Comparison of ENCODE assay signal across 1 cellular context in the genomic region with DNA sequence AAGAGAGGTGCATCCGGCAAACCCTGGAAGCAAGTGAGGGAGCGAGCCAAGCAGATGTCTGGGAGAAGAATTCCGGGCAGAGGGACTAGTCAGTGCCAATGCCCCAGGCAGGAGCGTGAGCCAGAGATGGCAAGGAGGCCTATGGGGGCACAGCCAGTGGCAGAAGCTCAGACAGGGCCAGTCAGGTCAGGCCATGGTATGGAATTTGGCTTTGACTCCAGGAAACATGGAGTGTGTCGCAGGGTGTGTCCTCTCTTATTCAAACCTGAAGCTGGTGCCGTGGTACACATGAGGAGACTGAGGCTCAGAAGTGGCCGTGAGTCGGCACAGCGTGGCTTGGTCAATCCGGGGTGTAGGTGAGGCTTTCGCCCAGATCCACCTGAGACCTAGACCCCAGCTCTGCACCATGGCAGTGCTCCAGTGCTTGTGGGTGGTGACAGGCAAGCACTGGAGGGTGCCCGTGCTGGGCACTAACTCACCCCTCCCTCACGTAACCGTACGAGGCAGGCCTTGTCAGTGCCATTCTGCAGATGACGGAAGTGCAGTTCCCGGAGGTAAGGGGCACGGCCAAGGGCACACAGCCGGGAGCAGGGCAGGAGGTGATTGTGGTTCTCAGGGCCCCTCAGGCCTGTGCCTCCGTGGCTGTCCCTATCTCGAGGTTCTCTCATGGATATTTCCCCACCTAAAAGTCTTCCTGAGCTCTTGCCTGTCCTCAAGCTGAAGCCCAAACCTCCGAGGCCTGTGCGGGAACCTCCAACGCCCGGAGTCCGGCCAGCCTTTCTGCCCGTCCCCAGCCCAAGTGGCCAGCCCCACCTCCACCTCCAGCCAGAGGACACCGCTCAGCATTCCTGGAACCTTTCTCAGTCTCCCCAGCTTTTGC.
TF ChIP-seq lines count a peak whose summit lies in the region.

No MANE protein-coding gene starts in this region.

TF ChIP-seq in H1, 55 proteins besides CTCF, POLR2A, EP300 and RAD21:
- TF ChIP-seq, protein P1, sequence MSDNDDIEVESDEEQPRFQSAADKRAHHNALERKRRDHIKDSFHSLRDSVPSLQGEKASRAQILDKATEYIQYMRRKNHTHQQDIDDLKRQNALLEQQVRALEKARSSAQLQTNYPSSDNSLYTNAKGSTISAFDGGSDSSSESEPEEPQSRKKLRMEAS (IDR thresholded peaks at IDR 0.05), result no peak
- TF ChIP-seq EZH2 (IDR thresholded peaks at IDR 0.05; ENCODE audit: low read depth, low read length, severe bottlenecking) (no peak), ATF2 (IDR thresholded peaks at IDR 0.05; ENCODE audit: low read length) (no peak)
